ENCODE assay signal across 8 cellular contexts in genomic region chr10:5412277-5412941, GRCh38. TPM values are rescaled to one million over a fixed set of nuclear protein-coding genes. Genes with fewer than 3 reads are reported as not detected.
DNase-seq lines count a peak whose midpoint lies in the region; TF ChIP-seq lines count a peak whose summit lies in the region.

NET1 (plus strand) TSS chr10:5412557; CDS start chr10:5412693, 136 bp downstream.

- no peak for TF ChIP-seq CTCF in MM.1S (IDR thresholded peaks at IDR 0.05; ENCODE audit: low read length)

- H3K9me3 ChIP-seq in MM.1S (replicated peaks; ENCODE audit: insufficient read depth, low read length): no peaks in the 10 kb centered on the region

- H3K36me3 ChIP-seq in MM.1S (replicated peaks; ENCODE audit: insufficient read depth, low read length): 0 out of 2 replicates have a peak, but pooled peaks cover 2% of the 10 kb centered on the region

- no peaks in the 10 kb centered on the region for H4K20me1 ChIP-seq in MM.1S (ENCODE audit: insufficient read depth, low read length)

- H3K79me2 ChIP-seq in MM.1S (ENCODE audit: low read length): peaks cover 48% of the 10 kb centered on the region

- H3K4me3 ChIP-seq in MM.1S (ENCODE audit: low read length): peak within 1 kb of the TSS; percentile 90

- H2AFZ ChIP-seq in MM.1S (ENCODE audit: low read length): peak within 1 kb of the TSS; percentile 59

- DNase-seq in GM03348 (ENCODE audit: low spot score): peak; percentile 98
- DNase-seq in HCEC 1CT: peak; percentile 90
- peak; percentile 76 for DNase-seq in MM.1S
- peak; percentile 99 for DNase-seq in SK-N-DZ (ENCODE audit: low spot score)
- DNase-seq in activated naive CD4-positive, alpha-beta T cell treated with anti-CD3 and anti-CD28 coated beads, Interleukin-2, amount 50 U/mL, for 16 hours: peak; percentile 68
- peak; percentile 45 for DNase-seq in glomerular endothelial cell (ENCODE audit: extremely low read depth, low read depth, low spot score)
- DNase-seq in occipital lobe (lab: John Stamatoyannopoulos, UW): peak; percentile 91

- no peaks in the 10 kb centered on the region for H3K9me2 ChIP-seq in MM.1S (replicated peaks; ENCODE audit: insufficient read depth, low read length)

- no peaks in the 10 kb centered on the region for H3F3A ChIP-seq in MM.1S (ENCODE audit: insufficient read depth, low read length)

- peak within 1 kb of the TSS; percentile 85 for H3K4me2 ChIP-seq in MM.1S (ENCODE audit: low read depth, low read length)

- H3K9ac ChIP-seq in MM.1S (ENCODE audit: low read length): peak within 1 kb of the TSS; percentile 78

- H3K27ac ChIP-seq in MM.1S (ENCODE audit: low read length): peak within 1 kb of the TSS; percentile 33; the same call in 1 of the 2 replicates
- H3K27ac ChIP-seq in temporal lobe (ENCODE audit: low read depth, low read length): no peak within 1 kb of the TSS

- no peaks in the 10 kb centered on the region for H3K27me3 ChIP-seq in MM.1S (replicated peaks; ENCODE audit: insufficient read depth, low read length)

- H3K4me1 ChIP-seq in MM.1S (ENCODE audit: low read length): peaks cover 3% of the 10 kb centered on the region; the same call in 1 of the 2 replicates

RNA-seq across cellular contexts. Expression of gene NET1, which starts in this region (rescaled TPM):
- polyA plus RNA-seq in SK-N-DZ (2014; cell fraction: cytosol; rRNA removed): 59.8 and 60.8 TPM in 2 replicates
- 32.7 and 37.7 TPM in 2 replicates for polyA plus RNA-seq in SK-N-DZ (2014; cell fraction: nucleus; rRNA removed)
- total RNA-seq in glomerular endothelial cell: 25.7 and 48.1 TPM in 2 replicates
- total RNA-seq in occipital lobe: 23.6 TPM
- 16.5 TPM for total RNA-seq in temporal lobe

Comparison
In these comparisons a context has a peak if more than half of its experiments do, and no peak if none do; other contexts are left out.
1. DNase-seq: peak in every context shown above with its lines; median percentile 99 in SK-N-DZ; 98 in GM03348; 91 in occipital lobe; 90 in HCEC 1CT; 76 in MM.1S; 68 in activated naive CD4-positive, alpha-beta T cell treated with anti-CD3 and anti-CD28 coated beads, Interleukin-2, amount 50 U/mL, for 16 hours; 45 in glomerular endothelial cell.